2 cellular contexts compared by ENCODE assay signal in genomic region chr16:11976850-11977205, GRCh38.
TF ChIP-seq lines count a peak whose summit lies in the region.

No MANE protein-coding gene starts in this region.

TF ChIP-seq in A549, 52 proteins besides CTCF, POLR2A, EP300 and RAD21:
- TF ChIP-seq USF2 (IDR thresholded peaks at IDR 0.05), result no peak
- no peak for TF ChIP-seq EHF (CRISPR knock-in tag; IDR thresholded peaks at IDR 0.05)
- no peak for TF ChIP-seq GATA3 (IDR thresholded peaks at IDR 0.05; ENCODE audit: borderline replicate concordance)
- no peak for TF ChIP-seq KDM1A (IDR thresholded peaks at IDR 0.05; ENCODE audit: low read depth)
- no peak for TF ChIP-seq ZNF302 (CRISPR knock-in tag; IDR thresholded peaks at IDR 0.05)
- TF ChIP-seq MAFK (IDR thresholded peaks at IDR 0.05; ENCODE audit: partially characterized antibody), result no peak
- no peak for TF ChIP-seq HOXB5 (CRISPR knock-in tag; IDR thresholded peaks at IDR 0.05)
- TF ChIP-seq FOSL2 (IDR thresholded peaks at IDR 0.05), result no peak
- no peak for TF ChIP-seq FOSL2 (CRISPR knock-in tag; IDR thresholded peaks at IDR 0.05)
- TF ChIP-seq ELK1 (IDR thresholded peaks at IDR 0.05; ENCODE audit: low read depth, low read length), result no peak
- no peak for TF ChIP-seq SMC3 (IDR thresholded peaks at IDR 0.05)
- TF ChIP-seq, protein P1, sequence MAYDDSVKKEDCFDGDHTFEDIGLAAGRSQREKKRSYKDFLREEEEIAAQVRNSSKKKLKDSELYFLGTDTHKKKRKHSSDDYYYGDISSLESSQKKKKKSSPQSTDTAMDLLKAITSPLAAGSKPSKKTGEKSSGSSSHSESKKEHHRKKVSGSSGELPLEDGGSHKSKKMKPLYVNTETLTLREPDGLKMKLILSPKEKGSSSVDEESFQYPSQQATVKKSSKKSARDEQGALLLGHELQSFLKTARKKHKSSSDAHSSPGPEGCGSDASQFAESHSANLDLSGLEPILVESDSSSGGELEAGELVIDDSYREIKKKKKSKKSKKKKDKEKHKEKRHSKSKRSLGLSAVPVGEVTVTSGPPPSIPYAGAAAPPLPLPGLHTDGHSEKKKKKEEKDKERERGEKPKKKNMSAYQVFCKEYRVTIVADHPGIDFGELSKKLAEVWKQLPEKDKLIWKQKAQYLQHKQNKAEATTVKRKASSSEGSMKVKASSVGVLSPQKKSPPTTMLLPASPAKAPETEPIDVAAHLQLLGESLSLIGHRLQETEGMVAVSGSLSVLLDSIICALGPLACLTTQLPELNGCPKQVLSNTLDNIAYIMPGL (CRISPR knock-in tag; IDR thresholded peaks at IDR 0.05; ENCODE audit: borderline replicate concordance), result no peak
- TF ChIP-seq RNF2 (IDR thresholded peaks at IDR 0.05; ENCODE audit: borderline replicate concordance, low read depth), result no peak

TF ChIP-seq in GM23338, 12 proteins besides CTCF, POLR2A, EP300 and RAD21:
- TF ChIP-seq STAT1 (IDR thresholded peaks at IDR 0.05; ENCODE audit: unreplicated experiment) (no peak), EZH2phosphoT487 (IDR thresholded peaks at IDR 0.05; ENCODE audit: unreplicated experiment) (no peak), EZH2 (IDR thresholded peaks at IDR 0.05; ENCODE audit: low read depth, unreplicated experiment) (no peak)
